21 cellular contexts compared by ENCODE assay signal in genomic region chr5:152736906-152737305, GRCh38.
A peak's percentile ranks its signal among the peaks of the same experiment; 100 is the strongest.
DNase-seq lines count a peak whose midpoint lies in the region; ATAC-seq and TF ChIP-seq lines count a peak whose summit lies in the region.
"Had no signal": no experiment of that assay in that cellular context is flagged by ENCODE, and none has a peak within 500 bp of the region (broad histone marks: within the 10 kb centered on the region; RNA-seq: fewer than 3 reads in every experiment).

No MANE protein-coding gene starts in this region.

- H3K36me3 ChIP-seq in RWPE2 (ENCODE audit: low read depth) (no peaks in the 10 kb centered on the region), aorta (ENCODE audit: control insufficient read depth in 1 of 2, insufficient read depth in 2 of 2, low read length in 1 of 2) (no peaks in the 10 kb centered on the region)
- H3K36me3 ChIP-seq: BLaER1, SJSA1 had no signal

- no peaks in the 10 kb centered on the region for H3K27me3 ChIP-seq in RWPE2 (ENCODE audit: insufficient read depth, poor library complexity, severe bottlenecking)
- H3K27me3 ChIP-seq in aorta (ENCODE audit: control insufficient read depth in 1 of 2, insufficient read depth in 2 of 2, low read length in 1 of 2) = no peaks in the 10 kb centered on the region
- H3K27me3 ChIP-seq: BLaER1, SJSA1 had no signal

- H3K4me1 ChIP-seq in RWPE2 (ENCODE audit: insufficient read depth, poor library complexity, severe bottlenecking) (peaks cover 3% of the 10 kb centered on the region), aorta (ENCODE audit: control insufficient read depth in 1 of 2, insufficient read depth in 2 of 2, low read length in 2 of 2) (no peaks in the 10 kb centered on the region)
- H3K4me1 ChIP-seq: BLaER1, SJSA1 had no signal

- H3K9me3 ChIP-seq in RWPE2 (ENCODE audit: severe bottlenecking) (no peaks in the 10 kb centered on the region), aorta (ENCODE audit: control insufficient read depth, low read length) (no peaks in the 10 kb centered on the region)
- H3K9me3 ChIP-seq: BLaER1 had no signal

- H3K27ac ChIP-seq in RWPE2 (ENCODE audit: poor library complexity, severe bottlenecking) (no peak overlapping the region), aorta (ENCODE audit: low read depth in 1 of 2, low read length in 2 of 2) (no peak overlapping the region)
- H3K27ac ChIP-seq: BLaER1, SJSA1 had no signal

- TF ChIP-seq CTCF in RWPE2 (IDR thresholded peaks at IDR 0.05; ENCODE audit: poor library complexity, severe bottlenecking) (no peak), epithelial cell of esophagus (IDR thresholded peaks at IDR 0.05; ENCODE audit: insufficient read depth, low read depth, low read length, missing control alignments) (no peak)

- 87% methylated on average over 4 of the region's 4 CpGs for WGBS in aorta, 2 donors

- H3K4me3 ChIP-seq in RWPE2 (ENCODE audit: severe bottlenecking) (no peak overlapping the region), epithelial cell of esophagus (ENCODE audit: low read length) (no peak overlapping the region), aorta (ENCODE audit: low read length in 2 of 2) (no peak overlapping the region)
- H3K4me3 ChIP-seq: BLaER1, SJSA1 had no signal

- peak; percentile 15 for DNase-seq in A172 (ENCODE audit: low spot score)
- peak; percentile 34 for DNase-seq in HT1080 (ENCODE audit: low read depth)
- no peak for DNase-seq in RWPE2 (ENCODE audit: low spot score)
- peak; percentile 68 for DNase-seq in epithelial cell of esophagus (ENCODE audit: low read depth)
- no peak for DNase-seq in aorta
- DNase-seq in COLO829 (ENCODE audit: low spot score) = no peak
- DNase-seq in cerebellar nuclear complex (lab: John Stamatoyannopoulos, UW) = no peak
- DNase-seq in NCI-H187 treated with DMSO at 0.1 percent for 48 hours (lab: John Stamatoyannopoulos, UW) = no peak
- DNase-seq: CD4-positive, CD25-positive, alpha-beta regulatory T cell; Karpas-422; NCI-H1048; NCI-H1417; NCI-H1694 treated with DMSO at 0.1 percent for 48 hours; NCI-H2081 treated with DMSO at 0.1 percent for 48 hours; NCI-H2171; NCI-H345; NCI-H510A treated with DMSO at 0.1 percent for 48 hours had no signal

- ATAC-seq in RWPE2 (ENCODE audit: low read depth) (peak; percentile 69), aorta (ENCODE audit: low FRiP score) (no peak)
- ATAC-seq: HepG2, Right ventricle myocardium inferior had no signal

- intact Hi-C loops in aorta (cut with DNase I) = no loop called here

Comparison
In these comparisons a context has a peak if more than half of its experiments do, and no peak if none do; other contexts are left out.
1. DNase-seq: peak in A172 (single experiment), HT1080 (single experiment) and epithelial cell of esophagus (single experiment); none in RWPE2 (single experiment), aorta (0 of 2), COLO829 (single experiment), cerebellar nuclear complex (0 of 2) and NCI-H187 treated with DMSO at 0.1 percent for 48 hours (single experiment).